Comparison of ENCODE assay signal across 14 cellular contexts in the genomic region with DNA sequence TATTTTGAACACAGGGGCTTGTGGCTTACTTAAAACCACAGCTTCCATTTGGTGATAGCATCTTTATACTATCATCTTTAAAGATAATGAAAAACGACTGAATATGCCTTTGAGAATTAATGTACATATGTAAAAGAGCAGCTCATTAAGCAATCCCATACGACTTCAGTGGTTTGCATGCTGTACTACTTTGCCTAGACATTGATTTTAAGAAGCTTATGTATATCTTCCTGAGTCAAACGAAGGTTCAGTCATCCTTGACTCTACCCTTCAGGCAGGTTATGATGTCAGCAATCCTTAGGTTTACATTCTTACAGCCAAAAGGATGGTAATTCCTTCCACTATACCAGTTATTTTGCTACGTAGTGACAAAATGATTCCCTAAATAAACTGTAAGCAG. TPM values are rescaled to one million over a fixed set of nuclear protein-coding genes. Genes with fewer than 3 reads are reported as not detected.
DNase-seq lines count a peak whose midpoint lies in the region; ATAC-seq and TF ChIP-seq lines count a peak whose summit lies in the region.
"Had no signal": no experiment of that assay in that cellular context is flagged by ENCODE, and none has a peak within 500 bp of the region (broad histone marks: within the 10 kb centered on the region; RNA-seq: fewer than 3 reads in every experiment).

No MANE protein-coding gene starts in this region.

- 73% methylated on average over 3 of the region's 4 CpGs for WGBS in mesenchymal stem cell

- no TSS peak for BruUV-seq in PC-9 (replicated peaks; lab: Mats Ljungman, UMichigan)

- H3K4me3 Mint-ChIP-seq in CD8-positive, alpha-beta T cell, result peak overlapping the region; percentile 19
- no peak overlapping the region for H3K4me3 Mint-ChIP-seq in HFFc6
- no peak overlapping the region for H3K4me3 Mint-ChIP-seq in activated T-helper 1 cell treated with anti-CD3 and anti-CD28 coated beads, Interleukin-12 subunit alpha, Interleukin-12 subunit beta, Interleukin-2, Interleukin-4 antibody, amounts not matched to agents 30 ng/mL and 10 ng/mL and 1 ng/mL, durations not matched to agents 14 hours and 24 hours and 36 hours
- H3K4me3 Mint-ChIP-seq: neural progenitor cell; T-helper 1 cell treated with Interleukin-12 subunit alpha and Interleukin-12 subunit beta and Interleukin-4 antibody, amounts not matched to agents 30 μg/mL and 1 μg/mL, for 36 hours had no signal

- H2AFZ ChIP-seq in mesenchymal stem cell (ENCODE audit: low read depth, low read length), result no peak overlapping the region
- no peak overlapping the region for H2AFZ ChIP-seq in PC-9
- H2AFZ ChIP-seq: neural progenitor cell had no signal

- no peak overlapping the region for H4K91ac ChIP-seq in mesenchymal stem cell (ENCODE audit: low read length)

- no peaks in the 10 kb centered on the region for H3K27me3 Mint-ChIP-seq in CD8-positive, alpha-beta T cell (ENCODE audit: low read depth)
- H3K27me3 Mint-ChIP-seq in HFFc6 (ENCODE audit: insufficient read depth), result no peaks in the 10 kb centered on the region
- no peaks in the 10 kb centered on the region for H3K27me3 Mint-ChIP-seq in activated T-helper 1 cell treated with anti-CD3 and anti-CD28 coated beads, Interleukin-12 subunit alpha, Interleukin-12 subunit beta, Interleukin-2, Interleukin-4 antibody, amounts not matched to agents 30 ng/mL and 10 ng/mL and 1 ng/mL, durations not matched to agents 14 hours and 24 hours and 36 hours (ENCODE audit: insufficient read depth)

- H3K36me3 ChIP-seq in CD8-positive, alpha-beta T cell (ENCODE audit: insufficient read depth, low read length), result no peaks in the 10 kb centered on the region
- peaks cover 3 to 10% of the 10 kb centered on the region in 2 experiments for H3K36me3 ChIP-seq in mesenchymal stem cell (ENCODE audit: control insufficient read depth in 1 of 2, insufficient read depth in 2 of 2, low read depth in 1 of 2, low read length in 2 of 2)
- H3K36me3 ChIP-seq in PC-9 (ENCODE audit: low read depth), result 0 out of 2 replicates have a peak, but pooled peaks cover 5% of the 10 kb centered on the region
- H3K36me3 ChIP-seq: neural progenitor cell had no signal

- H2AK5ac ChIP-seq in mesenchymal stem cell (ENCODE audit: low read length, severe bottlenecking), result no peak overlapping the region

- no peak overlapping the region for H3K23ac ChIP-seq in mesenchymal stem cell (ENCODE audit: low read length in 2 of 2)

- H3F3A ChIP-seq in PC-9 (ENCODE audit: insufficient read depth, low read depth), result peaks cover 23% of the 10 kb centered on the region; the same call in 1 of the 2 replicates

- no peak overlapping the region for H2BK5ac ChIP-seq in mesenchymal stem cell (ENCODE audit: low read depth, low read length, poor library complexity, severe bottlenecking)

- H4K8ac ChIP-seq in mesenchymal stem cell (ENCODE audit: low read length), result no peak overlapping the region

- H3K79me2 ChIP-seq in PC-9 (ENCODE audit: low read depth), result peaks cover 100% of the 10 kb centered on the region

- H3K79me1 ChIP-seq in mesenchymal stem cell (replicated peaks; ENCODE audit: low read length, poor library complexity, severe bottlenecking), result no peaks in the 10 kb centered on the region

- H3K4ac ChIP-seq in mesenchymal stem cell (ENCODE audit: low read depth in 1 of 2, low read length in 2 of 2), result no peak overlapping the region

- no peaks in the 10 kb centered on the region for H3K27me3 ChIP-seq in CD8-positive, alpha-beta T cell (ENCODE audit: insufficient read depth, low read length)
- H3K27me3 ChIP-seq in mesenchymal stem cell (ENCODE audit: control insufficient read depth in 1 of 2, insufficient read depth in 1 of 2, low read length in 2 of 2), result no peaks in the 10 kb centered on the region
- H3K27me3 ChIP-seq in PC-9 (ENCODE audit: insufficient read depth, low read depth), result no peaks in the 10 kb centered on the region
- H3K27me3 ChIP-seq: heart left ventricle, neural progenitor cell, testis had no signal

- H3K4me2 ChIP-seq in mesenchymal stem cell (ENCODE audit: low read length, poor library complexity, severe bottlenecking), result no peak overlapping the region
- no peak overlapping the region for H3K4me2 ChIP-seq in PC-9
- H3K4me2 ChIP-seq: KMS-11, neural progenitor cell had no signal

- no peak for DNase-seq in CD8-positive, alpha-beta T cell
- peak; percentile 17 for DNase-seq in HFFc6
- no peak for DNase-seq in activated T-helper 1 cell treated with anti-CD3 and anti-CD28 coated beads, Interleukin-12 subunit alpha, Interleukin-12 subunit beta, Interleukin-2, Interleukin-4 antibody, amounts not matched to agents 30 ng/mL and 10 ng/mL and 1 ng/mL, durations not matched to agents 14 hours and 24 hours and 36 hours (ENCODE audit: low spot score)
- DNase-seq in mesenchymal stem cell, result peak; percentile 34
- DNase-seq in stimulated activated naive CD4-positive, alpha-beta T cell treated with Interleukin-2 at 50 U/mL for 16 hours (lab: John Stamatoyannopoulos, UW), result no peak
- DNase-seq in midbrain (lab: John Stamatoyannopoulos, UW), result no peak
- no peak for DNase-seq in PC-9
- DNase-seq in SK-N-DZ (ENCODE audit: low spot score), result no peak
- DNase-seq: COR-L47, heart left ventricle, testis had no signal

- H3K14ac ChIP-seq in mesenchymal stem cell (ENCODE audit: low read length in 2 of 2), result no peak overlapping the region

- no peak overlapping the region for H3K27ac ChIP-seq in CD8-positive, alpha-beta T cell (ENCODE audit: low read depth, low read length)
- H3K27ac ChIP-seq in mesenchymal stem cell (ENCODE audit: low read length, poor library complexity, severe bottlenecking) (no peak overlapping the region), PC-9 (no peak overlapping the region)
- H3K27ac ChIP-seq: heart left ventricle, KMS-11, neural progenitor cell, testis had no signal

- H3K9me2 ChIP-seq in PC-9 (ENCODE audit: insufficient read depth), result no peaks in the 10 kb centered on the region

- no peak overlapping the region for H2BK120ac ChIP-seq in mesenchymal stem cell (ENCODE audit: low read depth, low read length)

- H3K9me3 ChIP-seq in CD8-positive, alpha-beta T cell (ENCODE audit: low read length), result no peaks in the 10 kb centered on the region
- no peaks in the 10 kb centered on the region for H3K9me3 ChIP-seq in mesenchymal stem cell (ENCODE audit: control insufficient read depth, low read length)
- H3K9me3 ChIP-seq in PC-9 (ENCODE audit: insufficient read depth, low read depth), result no peaks in the 10 kb centered on the region
- H3K9me3 ChIP-seq: heart left ventricle, testis had no signal

- peaks cover 12% of the 10 kb centered on the region for H3K36me3 Mint-ChIP-seq in CD8-positive, alpha-beta T cell
- H3K36me3 Mint-ChIP-seq in HFFc6 (ENCODE audit: low read depth), result peaks cover 11% of the 10 kb centered on the region; the same call in 1 of the 2 replicates
- peaks cover 10% of the 10 kb centered on the region for H3K36me3 Mint-ChIP-seq in activated T-helper 1 cell treated with anti-CD3 and anti-CD28 coated beads, Interleukin-12 subunit alpha, Interleukin-12 subunit beta, Interleukin-2, Interleukin-4 antibody, amounts not matched to agents 30 ng/mL and 10 ng/mL and 1 ng/mL, durations not matched to agents 14 hours and 24 hours and 36 hours (ENCODE audit: low read depth)

- peaks cover 100% of the 10 kb centered on the region for H4K20me1 ChIP-seq in PC-9 (ENCODE audit: insufficient read depth)

- H3K9me3 Mint-ChIP-seq in CD8-positive, alpha-beta T cell, result no peaks in the 10 kb centered on the region
- no peaks in the 10 kb centered on the region for H3K9me3 Mint-ChIP-seq in HFFc6
- no peaks in the 10 kb centered on the region for H3K9me3 Mint-ChIP-seq in activated T-helper 1 cell treated with anti-CD3 and anti-CD28 coated beads, Interleukin-12 subunit alpha, Interleukin-12 subunit beta, Interleukin-2, Interleukin-4 antibody, amounts not matched to agents 30 ng/mL and 10 ng/mL and 1 ng/mL, durations not matched to agents 14 hours and 24 hours and 36 hours
- H3K9me3 Mint-ChIP-seq: T-helper 1 cell treated with Interleukin-12 subunit alpha and Interleukin-12 subunit beta and Interleukin-4 antibody, amounts not matched to agents 30 μg/mL and 1 μg/mL, for 36 hours had no signal

- ATAC-seq in CD8-positive, alpha-beta T cell, result no peak
- ATAC-seq: heart left ventricle had no signal

- H3K18ac ChIP-seq in mesenchymal stem cell (ENCODE audit: low read depth in 1 of 2, low read length in 2 of 2), result no peak overlapping the region

- CTCF ChIA-PET in CD8-positive, alpha-beta T cell (lab: Charles Lee), result interaction anchor here (0.8 kb wide), 1 partner anchor 11 kb away, joined by 3 read pairs; no protein-coding TSS in a partner anchor
- CTCF ChIA-PET in PC-9 (lab: Charles Lee), result no interaction called here

- H3K9ac ChIP-seq in mesenchymal stem cell (ENCODE audit: low read length), result no peak overlapping the region
- H3K9ac ChIP-seq: KMS-11, neural progenitor cell had no signal

- no peak overlapping the region for H2BK12ac ChIP-seq in mesenchymal stem cell (ENCODE audit: low read length in 2 of 2)

- peaks cover 93% of the 10 kb centered on the region for H3K4me1 Mint-ChIP-seq in CD8-positive, alpha-beta T cell (ENCODE audit: low read depth)
- peaks cover 84% of the 10 kb centered on the region for H3K4me1 Mint-ChIP-seq in HFFc6 (ENCODE audit: low read depth)
- H3K4me1 Mint-ChIP-seq in activated T-helper 1 cell treated with anti-CD3 and anti-CD28 coated beads, Interleukin-12 subunit alpha, Interleukin-12 subunit beta, Interleukin-2, Interleukin-4 antibody, amounts not matched to agents 30 ng/mL and 10 ng/mL and 1 ng/mL, durations not matched to agents 14 hours and 24 hours and 36 hours (ENCODE audit: low read depth), result peaks cover 91% of the 10 kb centered on the region

- TF ChIP-seq CTCF in CD8-positive, alpha-beta T cell (IDR thresholded peaks at IDR 0.05), result no peak
- TF ChIP-seq CTCF in HFFc6 (IDR thresholded peaks at IDR 0.05) (no peak), PC-9 (conservative IDR thresholded peaks at IDR 0.05) (no peak)

- H3K4me3 ChIP-seq in CD8-positive, alpha-beta T cell (ENCODE audit: low read depth, low read length), result no peak overlapping the region
- no peak overlapping the region for H3K4me3 ChIP-seq in mesenchymal stem cell (ENCODE audit: insufficient read depth in 1 of 2, low read depth in 1 of 2, low read length in 2 of 2)
- H3K4me3 ChIP-seq in PC-9, result no peak overlapping the region
- H3K4me3 ChIP-seq: heart left ventricle, neural progenitor cell, testis had no signal

- intact Hi-C loops in CD8-positive, alpha-beta T cell (cut with DNase I, micrococcal nuclease), result no loop called here
- intact Hi-C loops in activated T-helper 1 cell treated with anti-CD3 and anti-CD28 coated beads, Interleukin-12 subunit alpha, Interleukin-12 subunit beta, Interleukin-2, Interleukin-4 antibody, amounts not matched to agents 30 ng/mL and 10 ng/mL and 1 ng/mL, durations not matched to agents 14 hours and 24 hours and 36 hours (cut with micrococcal nuclease), result no loop called here
- intact Hi-C loops in PC-9 (cut with micrococcal nuclease; ENCODE audit: unreplicated experiment), result no loop called here

- H3K4me1 ChIP-seq in CD8-positive, alpha-beta T cell (ENCODE audit: insufficient read depth, low read length), result peaks cover 92% of the 10 kb centered on the region
- H3K4me1 ChIP-seq in mesenchymal stem cell (ENCODE audit: control insufficient read depth, insufficient read depth, low read depth, low read length) (peaks cover 28% of the 10 kb centered on the region), PC-9 (replicated peaks; ENCODE audit: insufficient read depth) (peaks cover 10% of the 10 kb centered on the region)

- H2BK15ac ChIP-seq in mesenchymal stem cell (ENCODE audit: low read depth, poor library complexity, severe bottlenecking), result no peak overlapping the region

- POLR2A ChIA-PET in CD8-positive, alpha-beta T cell (lab: Charles Lee), result interaction anchor here (1.5 to 1.6 kb wide), 2 partner anchors 11 to 18 kb away, joined by 4 read pairs; no protein-coding TSS in a partner anchor
- POLR2A ChIA-PET in PC-9 (lab: Charles Lee; ENCODE audit: unreplicated experiment), result no interaction called here

- no peak overlapping the region for H3K27ac Mint-ChIP-seq in CD8-positive, alpha-beta T cell
- H3K27ac Mint-ChIP-seq in HFFc6, result peak overlapping the region; percentile 58
- peak overlapping the region; percentile 6 for H3K27ac Mint-ChIP-seq in activated T-helper 1 cell treated with anti-CD3 and anti-CD28 coated beads, Interleukin-12 subunit alpha, Interleukin-12 subunit beta, Interleukin-2, Interleukin-4 antibody, amounts not matched to agents 30 ng/mL and 10 ng/mL and 1 ng/mL, durations not matched to agents 14 hours and 24 hours and 36 hours

RNA-seq across cellular contexts. Expression of gene BRD4, which starts 40.7 kb away (rescaled TPM):
- 100 to 1,000 TPM; 123 to 128 TPM for total RNA-seq in CD8-positive, alpha-beta T cell
- total RNA-seq in HFFc6 (2021; fragmentation: NEBNext Ultra II Directional; extraction: Animal tissue kit (Norgen Biotek cat#: 25700)), result 10 to 100 TPM; 74.9 to 85.2 (median 81.5) TPM
- total RNA-seq in activated T-helper 1 cell treated with anti-CD3 and anti-CD28 coated beads, Interleukin-12 subunit alpha, Interleukin-12 subunit beta, Interleukin-2, Interleukin-4 antibody, amounts not matched to agents 30 ng/mL and 10 ng/mL and 1 ng/mL, durations not matched to agents 14 hours and 24 hours and 36 hours, result 122 and 129 TPM in 2 replicates
- polyA plus RNA-seq in mesenchymal stem cell (2013, experiment 1 of 2), result 59.9 TPM
- polyA plus RNA-seq in mesenchymal stem cell (2013, experiment 2 of 2), result 57.1 TPM
- total RNA-seq in PC-9 (2021), result 109 and 138 TPM in 2 replicates
- 9.3 and 11.1 TPM in 2 replicates for polyA plus RNA-seq in SK-N-DZ (2014; cell fraction: cytosol; rRNA removed)
- 9.9 and 20.7 TPM in 2 replicates for polyA plus RNA-seq in SK-N-DZ (2014; cell fraction: nucleus; rRNA removed)

RNA-seq across cellular contexts. Expression of gene EPHX3, which starts 59.4 kb away (rescaled TPM):
- total RNA-seq in CD8-positive, alpha-beta T cell, result under 1 TPM; 0.19 to 0.62 TPM
- total RNA-seq in HFFc6 (2021; fragmentation: NEBNext Ultra II Directional; extraction: Animal tissue kit (Norgen Biotek cat#: 25700)), result under 1 TPM in 3 of 6 experiments, not detected in 3; 0.13 to 0.37 (median 0.14) TPM
- total RNA-seq in activated T-helper 1 cell treated with anti-CD3 and anti-CD28 coated beads, Interleukin-12 subunit alpha, Interleukin-12 subunit beta, Interleukin-2, Interleukin-4 antibody, amounts not matched to agents 30 ng/mL and 10 ng/mL and 1 ng/mL, durations not matched to agents 14 hours and 24 hours and 36 hours, result 0.20 TPM in 1 of 2 replicates, not detected in the other
- 0.01 TPM for polyA plus RNA-seq in mesenchymal stem cell (2013, experiment 1 of 2)
- polyA plus RNA-seq in mesenchymal stem cell (2013, experiment 2 of 2), result not detected
- 17.7 and 20.1 TPM in 2 replicates for total RNA-seq in PC-9 (2021)
- 0.09 TPM in 1 of 2 replicates, not detected in the other for polyA plus RNA-seq in SK-N-DZ (2014; cell fraction: cytosol; rRNA removed)
- polyA plus RNA-seq in SK-N-DZ (2014; cell fraction: nucleus; rRNA removed), result 0.14 and 0.46 TPM in 2 replicates

Comparison
In these comparisons a context has a peak if more than half of its experiments do, and no peak if none do; other contexts are left out.
1. DNase-seq: peak in HFFc6 (single experiment) and mesenchymal stem cell (single experiment); none in CD8-positive, alpha-beta T cell (0 of 7), activated T-helper 1 cell treated with anti-CD3 and anti-CD28 coated beads, Interleukin-12 subunit alpha, Interleukin-12 subunit beta, Interleukin-2, Interleukin-4 antibody, amounts not matched to agents 30 ng/mL and 10 ng/mL and 1 ng/mL, durations not matched to agents 14 hours and 24 hours and 36 hours (single experiment), stimulated activated naive CD4-positive, alpha-beta T cell treated with Interleukin-2 at 50 U/mL for 16 hours (single experiment), midbrain (single experiment), PC-9 (0 of 2) and SK-N-DZ (single experiment).
2. RNA of gene EPHX3, which starts 59.4 kb away (total RNA-seq): 17.7 to 20.1 TPM in PC-9; 0.19 to 0.62 TPM in CD8-positive, alpha-beta T cell, 0.13 to 0.37 TPM in HFFc6 and 0.20 TPM in activated T-helper 1 cell treated with anti-CD3 and anti-CD28 coated beads, Interleukin-12 subunit alpha, Interleukin-12 subunit beta, Interleukin-2, Interleukin-4 antibody, amounts not matched to agents 30 ng/mL and 10 ng/mL and 1 ng/mL, durations not matched to agents 14 hours and 24 hours and 36 hours; every median in the first group is over 10 times any median in the second.